In the genomic region with DNA sequence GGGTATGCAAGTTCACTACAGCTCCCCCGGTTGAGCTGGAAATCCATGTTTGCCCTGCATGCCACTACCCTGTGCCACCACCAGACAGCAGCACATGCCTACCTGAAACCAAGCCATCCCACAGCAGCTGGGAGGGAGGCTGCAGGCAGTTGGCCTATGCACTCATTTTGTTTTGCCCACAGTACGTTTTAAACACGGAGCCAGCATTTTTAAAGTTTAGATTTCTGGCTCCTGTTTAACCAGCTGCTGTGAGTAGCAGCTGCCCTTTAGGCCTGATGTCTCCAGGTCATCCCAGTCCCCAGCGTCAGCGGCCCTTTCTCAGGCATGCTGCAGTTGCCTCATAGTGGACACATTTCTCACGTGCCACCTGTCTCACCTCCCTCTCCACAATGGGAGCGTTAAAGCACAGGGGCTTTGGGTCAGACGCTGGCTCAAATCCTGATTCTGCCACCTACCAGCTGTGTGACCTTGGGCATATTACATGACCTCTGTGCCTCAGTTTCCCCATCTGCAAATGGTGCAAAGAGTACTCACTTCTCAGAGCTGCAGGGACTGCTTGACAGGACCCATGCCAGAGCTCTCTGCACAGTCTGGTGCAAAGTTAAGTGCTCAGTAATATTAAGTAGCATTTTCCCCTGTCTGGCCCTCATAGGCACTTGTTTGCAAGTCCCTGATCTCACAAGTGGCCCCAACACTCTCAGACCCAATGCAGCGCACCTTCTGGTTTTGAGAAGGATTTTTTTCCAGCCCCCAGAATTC, we compare ENCODE assay signal across 8 cellular contexts.
DNase-seq lines count a peak whose midpoint lies in the region; ATAC-seq and TF ChIP-seq lines count a peak whose summit lies in the region.

No MANE protein-coding gene starts in this region.

- no peaks in the 10 kb centered on the region for H3K9me3 ChIP-seq in effector memory CD4-positive, alpha-beta T cell (ENCODE audit: control insufficient read depth, low read length)

- peak; percentile 67 to 78 for ATAC-seq in stimulated activated naive B cell treated with anti-CD40 and anti-IgM and Interleukin-4, amounts not matched to agents 10 μg/mL and 1 μg/mL and 100 μg/mL, for 72 hours (replicated peaks)
- ATAC-seq in GM21737 (IDR thresholded peaks at IDR 0.05; ENCODE audit: unreplicated experiment): no peak

- H3K27me3 ChIP-seq in effector memory CD4-positive, alpha-beta T cell (replicated peaks; ENCODE audit: control insufficient read depth, insufficient read depth, low read length, poor library complexity, severe bottlenecking): no peaks in the 10 kb centered on the region

- no peaks in the 10 kb centered on the region for H3K4me1 ChIP-seq in effector memory CD4-positive, alpha-beta T cell (ENCODE audit: control insufficient read depth, insufficient read depth, low read length, poor library complexity, severe bottlenecking)

- TF ChIP-seq CTCF in HFF-Myc (IDR thresholded peaks at IDR 0.05; ENCODE audit: low read depth, low read length, missing control alignments): peak; percentile 63

- peak overlapping the region; percentile 15 for H3K27ac Mint-ChIP-seq in stimulated activated naive B cell treated with anti-CD40 and anti-IgM and Interleukin-4, amounts not matched to agents 10 μg/mL and 1 μg/mL and 100 μg/mL, for 72 hours

- peaks cover 13% of the 10 kb centered on the region for H3K36me3 ChIP-seq in effector memory CD4-positive, alpha-beta T cell (ENCODE audit: control insufficient read depth, insufficient read depth, low read length)

- no peaks in the 10 kb centered on the region for H3K27me3 Mint-ChIP-seq in stimulated activated naive B cell treated with anti-CD40 and anti-IgM and Interleukin-4, amounts not matched to agents 10 μg/mL and 1 μg/mL and 100 μg/mL, for 72 hours

- DNase-seq in C1 segment of cervical spinal cord (lab: John Stamatoyannopoulos, UW): peak in 9 of 14 donors; percentile 10 to 63 (median 48)
- no peak for DNase-seq in HFF-Myc (ENCODE audit: extremely low read depth, low read depth)
- DNase-seq in NCI-H526 (lab: John Stamatoyannopoulos, UW): peak; percentile 55 to 78
- peak; percentile 57 to 60 for DNase-seq in activated CD4-positive, alpha-beta T cell treated with anti-CD3 and anti-CD28 coated beads, Interleukin-2, amount 50 U/mL, for 4 hours
- DNase-seq in effector memory CD4-positive, alpha-beta T cell: peak; percentile 36 to 41 (median 38)
- DNase-seq in midbrain (lab: John Stamatoyannopoulos, UW): peak; percentile 75
- no peak for DNase-seq in stimulated activated naive B cell treated with anti-CD40 and anti-IgM and Interleukin-4, amounts not matched to agents 10 μg/mL and 1 μg/mL and 100 μg/mL, for 72 hours

- H3K4me3 ChIP-seq in HFF-Myc (replicated peaks; ENCODE audit: low read depth, low read length): no peak overlapping the region
- no peak overlapping the region for H3K4me3 ChIP-seq in effector memory CD4-positive, alpha-beta T cell (ENCODE audit: insufficient read depth, low read depth, low read length, poor library complexity, severe bottlenecking)

- H3K27ac ChIP-seq in effector memory CD4-positive, alpha-beta T cell (ENCODE audit: insufficient read depth, low read length, poor library complexity, severe bottlenecking): no peak overlapping the region

- H3K9me3 Mint-ChIP-seq in stimulated activated naive B cell treated with anti-CD40 and anti-IgM and Interleukin-4, amounts not matched to agents 10 μg/mL and 1 μg/mL and 100 μg/mL, for 72 hours: peaks cover 0 to 3% of the 10 kb centered on the region in 2 donors

- H3K36me3 Mint-ChIP-seq in stimulated activated naive B cell treated with anti-CD40 and anti-IgM and Interleukin-4, amounts not matched to agents 10 μg/mL and 1 μg/mL and 100 μg/mL, for 72 hours: peaks cover 28 to 44% of the 10 kb centered on the region in 2 donors

- no peak overlapping the region for H3K4me3 Mint-ChIP-seq in stimulated activated naive B cell treated with anti-CD40 and anti-IgM and Interleukin-4, amounts not matched to agents 10 μg/mL and 1 μg/mL and 100 μg/mL, for 72 hours

- peaks cover 7 to 11% of the 10 kb centered on the region in 2 donors for H3K4me1 Mint-ChIP-seq in stimulated activated naive B cell treated with anti-CD40 and anti-IgM and Interleukin-4, amounts not matched to agents 10 μg/mL and 1 μg/mL and 100 μg/mL, for 72 hours

Comparison
In these comparisons a context has a peak if more than half of its experiments do, and no peak if none do; other contexts are left out.
1. DNase-seq: peak in C1 segment of cervical spinal cord (9 of 14), NCI-H526 (2 of 2), activated CD4-positive, alpha-beta T cell treated with anti-CD3 and anti-CD28 coated beads, Interleukin-2, amount 50 U/mL, for 4 hours (2 of 2), effector memory CD4-positive, alpha-beta T cell (3 of 3) and midbrain (single experiment); none in HFF-Myc (single experiment) and stimulated activated naive B cell treated with anti-CD40 and anti-IgM and Interleukin-4, amounts not matched to agents 10 μg/mL and 1 μg/mL and 100 μg/mL, for 72 hours (single experiment).